In genomic region chr4:151095142-151095541, GRCh38 we compare ENCODE assay signal across 21 cellular contexts.
"Had no signal": no experiment of that assay in that cellular context is flagged by ENCODE, and none has a peak within 500 bp of the region (broad histone marks: within the 10 kb centered on the region; RNA-seq: fewer than 3 reads in every experiment).

No MANE protein-coding gene starts in this region.

- H3K4me3 ChIP-seq: adrenal gland, breast epithelium, PC-9, SK-N-MC had no signal

- H3K27ac ChIP-seq: adrenal gland, breast epithelium, PC-9, SK-N-MC had no signal

- ATAC-seq: activated CD4-positive, CD25-positive, alpha-beta regulatory T cell treated with anti-CD3 and anti-CD28 coated beads, Interleukin-2, amount 50 U/mL, for 24 hours; activated CD8-positive, alpha-beta T cell treated with anti-CD3 and anti-CD28 coated beads for 36 hours had no signal

- H3K4me3 Mint-ChIP-seq: activated CD8-positive, alpha-beta T cell treated with anti-CD3 and anti-CD28 coated beads for 36 hours; activated naive CD4-positive, alpha-beta T cell treated with anti-CD3 and anti-CD28 coated beads, Interleukin-2, amount 10 ng/mL, durations not matched to agents 7 days and 5 days; activated naive CD8-positive, alpha-beta T cell treated with anti-CD3 and anti-CD28 coated beads, Interleukin-2, amount 10 ng/mL, durations not matched to agents 7 days and 5 days had no signal

- H3K4me2 ChIP-seq: PC-9 had no signal

- H3K27ac Mint-ChIP-seq: activated CD8-positive, alpha-beta T cell treated with anti-CD3 and anti-CD28 coated beads for 36 hours; activated naive CD4-positive, alpha-beta T cell treated with anti-CD3 and anti-CD28 coated beads, Interleukin-2, amount 10 ng/mL, durations not matched to agents 7 days and 5 days; activated naive CD8-positive, alpha-beta T cell treated with anti-CD3 and anti-CD28 coated beads, Interleukin-2, amount 10 ng/mL, durations not matched to agents 7 days and 5 days had no signal

- H3K4me1 ChIP-seq: adrenal gland, breast epithelium had no signal

- H3K36me3 ChIP-seq: adrenal gland, breast epithelium had no signal

- H3K9me3 ChIP-seq: adrenal gland, breast epithelium had no signal

- DNase-seq: activated CD4-positive, alpha-beta T cell treated with anti-CD3 and anti-CD28 coated beads, Interleukin-2, amount 50 U/mL, for 1 hour; activated CD8-positive, alpha-beta memory T cell treated with anti-CD3 and anti-CD28 coated beads, Interleukin-2, amount 50 U/mL, for 4 hours; activated CD8-positive, alpha-beta T cell treated with anti-CD3 and anti-CD28 coated beads for 36 hours; activated gamma-delta T cell; activated naive CD4-positive, alpha-beta T cell treated with anti-CD3 and anti-CD28 coated beads, Interleukin-2, amount 10 ng/mL, durations not matched to agents 7 days and 5 days; activated naive CD8-positive, alpha-beta T cell treated with anti-CD3 and anti-CD28 coated beads, Interleukin-2, amount 10 ng/mL, durations not matched to agents 7 days and 5 days; adrenal gland; anterior cingulate cortex; caudate nucleus; IMR-90; KG1; NCI-H1048; NCI-H146; NCI-H187 treated with DMSO at 0.1 percent for 48 hours; NCI-H2081 treated with DMSO at 0.1 percent for 48 hours; NCI-H446; NCI-H524; PC-9 had no signal

- H2AFZ ChIP-seq: PC-9 had no signal

- H3K27me3 ChIP-seq: adrenal gland, breast epithelium had no signal

- H3K9me3 Mint-ChIP-seq: activated CD8-positive, alpha-beta T cell treated with anti-CD3 and anti-CD28 coated beads for 36 hours; activated naive CD4-positive, alpha-beta T cell treated with anti-CD3 and anti-CD28 coated beads, Interleukin-2, amount 10 ng/mL, durations not matched to agents 7 days and 5 days; activated naive CD8-positive, alpha-beta T cell treated with anti-CD3 and anti-CD28 coated beads, Interleukin-2, amount 10 ng/mL, durations not matched to agents 7 days and 5 days had no signal

- H3K27me3 Mint-ChIP-seq: activated naive CD8-positive, alpha-beta T cell treated with anti-CD3 and anti-CD28 coated beads, Interleukin-2, amount 10 ng/mL, durations not matched to agents 7 days and 5 days had no signal
